In genomic region chr3:56291244-56291680, GRCh38 we compare ENCODE assay signal across 14 cellular contexts.
DNase-seq lines count a peak whose midpoint lies in the region; ATAC-seq and TF ChIP-seq lines count a peak whose summit lies in the region.
"Had no signal": no experiment of that assay in that cellular context is flagged by ENCODE, and none has a peak within 500 bp of the region (broad histone marks: within the 10 kb centered on the region; RNA-seq: fewer than 3 reads in every experiment).

No MANE protein-coding gene starts in this region.

- CTCF ChIA-PET in activated CD8-positive, alpha-beta T cell treated with anti-CD3 and anti-CD28 coated beads, Interleukin-2, amount 10 ng/mL, durations not matched to agents 7 days and 5 days (lab: Charles Lee): interaction anchor here (1.7 to 4.8 kb wide), 2 partner anchors 13 to 40 kb away, joined by 3 to 22 read pairs; no protein-coding TSS in a partner anchor

- no peak overlapping the region for H3K27ac Mint-ChIP-seq in activated CD8-positive, alpha-beta T cell treated with anti-CD3 and anti-CD28 coated beads, Interleukin-2, amount 10 ng/mL, durations not matched to agents 7 days and 5 days
- peak overlapping the region in 2 of 3 experiments; percentile 20 to 37 for H3K27ac Mint-ChIP-seq in nephron
- H3K27ac Mint-ChIP-seq: effector memory CD8-positive, alpha-beta T cell; stimulated activated naive B cell treated with anti-CD40 and anti-IgM and Interleukin-4, amounts not matched to agents 10 μg/mL and 1 μg/mL and 100 μg/mL, for 72 hours had no signal

- peaks cover 23% of the 10 kb centered on the region for H3K4me1 Mint-ChIP-seq in activated CD8-positive, alpha-beta T cell treated with anti-CD3 and anti-CD28 coated beads, Interleukin-2, amount 10 ng/mL, durations not matched to agents 7 days and 5 days (ENCODE audit: low read depth)
- peaks cover 2% of the 10 kb centered on the region for H3K4me1 Mint-ChIP-seq in nephron
- H3K4me1 Mint-ChIP-seq: naive thymus-derived CD8-positive, alpha-beta T cell; stimulated activated naive B cell treated with anti-CD40 and anti-IgM and Interleukin-4, amounts not matched to agents 10 μg/mL and 1 μg/mL and 100 μg/mL, for 72 hours had no signal

- H3K27me3 Mint-ChIP-seq in activated CD8-positive, alpha-beta T cell treated with anti-CD3 and anti-CD28 coated beads, Interleukin-2, amount 10 ng/mL, durations not matched to agents 7 days and 5 days (ENCODE audit: low read depth): no peaks in the 10 kb centered on the region
- peaks cover 6% of the 10 kb centered on the region for H3K27me3 Mint-ChIP-seq in nephron (ENCODE audit: low read depth)

- ATAC-seq in GM18867 (IDR thresholded peaks at IDR 0.05; ENCODE audit: unreplicated experiment) (peak; percentile 77), HG02884 (IDR thresholded peaks at IDR 0.05; ENCODE audit: unreplicated experiment) (peak; percentile 60)
- peak; percentile 71 for ATAC-seq in activated CD8-positive, alpha-beta T cell treated with anti-CD3 and anti-CD28 coated beads, Interleukin-2, amount 10 ng/mL, durations not matched to agents 7 days and 5 days
- ATAC-seq: effector memory CD8-positive, alpha-beta T cell; naive thymus-derived CD8-positive, alpha-beta T cell had no signal

- H3K9me3 Mint-ChIP-seq in activated CD8-positive, alpha-beta T cell treated with anti-CD3 and anti-CD28 coated beads, Interleukin-2, amount 10 ng/mL, durations not matched to agents 7 days and 5 days (ENCODE audit: insufficient read depth): no peaks in the 10 kb centered on the region
- H3K9me3 Mint-ChIP-seq in nephron: no peaks in the 10 kb centered on the region

- POLR2A ChIA-PET in activated CD8-positive, alpha-beta T cell treated with anti-CD3 and anti-CD28 coated beads, Interleukin-2, amount 10 ng/mL, durations not matched to agents 7 days and 5 days (lab: Charles Lee): no interaction called here

- H3K36me3 Mint-ChIP-seq in activated CD8-positive, alpha-beta T cell treated with anti-CD3 and anti-CD28 coated beads, Interleukin-2, amount 10 ng/mL, durations not matched to agents 7 days and 5 days (ENCODE audit: low read depth): no peaks in the 10 kb centered on the region
- H3K36me3 Mint-ChIP-seq in nephron (ENCODE audit: low read depth): no peaks in the 10 kb centered on the region
- H3K36me3 Mint-ChIP-seq: naive thymus-derived CD8-positive, alpha-beta T cell; stimulated activated naive B cell treated with anti-CD40 and anti-IgM and Interleukin-4, amounts not matched to agents 10 μg/mL and 1 μg/mL and 100 μg/mL, for 72 hours had no signal

- no peak overlapping the region for H3K4me3 Mint-ChIP-seq in activated CD8-positive, alpha-beta T cell treated with anti-CD3 and anti-CD28 coated beads, Interleukin-2, amount 10 ng/mL, durations not matched to agents 7 days and 5 days
- H3K4me3 Mint-ChIP-seq in nephron: no peak overlapping the region
- H3K4me3 Mint-ChIP-seq: effector memory CD8-positive, alpha-beta T cell; naive thymus-derived CD8-positive, alpha-beta T cell; stimulated activated naive B cell treated with anti-CD40 and anti-IgM and Interleukin-4, amounts not matched to agents 10 μg/mL and 1 μg/mL and 100 μg/mL, for 72 hours had no signal

- no peak for TF ChIP-seq CTCF in nephron (IDR thresholded peaks at IDR 0.05; ENCODE audit: unreplicated experiment in 3 of 3)

- no peak for DNase-seq in activated CD8-positive, alpha-beta T cell treated with anti-CD3 and anti-CD28 coated beads, Interleukin-2, amount 10 ng/mL, durations not matched to agents 7 days and 5 days
- DNase-seq in DMS 273 treated with DMSO at 0.1 percent for 48 hours (lab: John Stamatoyannopoulos, UW) (no peak), anterior cingulate cortex (lab: John Stamatoyannopoulos, UW) (no peak), NCI-H1048 (lab: John Stamatoyannopoulos, UW) (no peak)
- DNase-seq: activated effector memory CD4-positive, alpha-beta T cell treated with anti-CD3 and anti-CD28 coated beads, Interleukin-2, amount 50 U/mL, for 16 hours; DMS153; effector memory CD8-positive, alpha-beta T cell; islet precursor cell; naive thymus-derived CD8-positive, alpha-beta T cell; NCI-H2029; stimulated activated naive B cell treated with anti-CD40 and anti-IgM and Interleukin-4, amounts not matched to agents 10 μg/mL and 1 μg/mL and 100 μg/mL, for 72 hours had no signal
